ENCODE assay signal across 18 cellular contexts in genomic region chr19:3547767-3548282, GRCh38. TPM values are rescaled to one million over a fixed set of nuclear protein-coding genes. Genes with fewer than 3 reads are reported as not detected.
DNase-seq lines count a peak whose midpoint lies in the region; ATAC-seq and TF ChIP-seq lines count a peak whose summit lies in the region.
"Had no signal": no experiment of that assay in that cellular context is flagged by ENCODE, and none has a peak within 500 bp of the region (broad histone marks: within the 10 kb centered on the region; RNA-seq: fewer than 3 reads in every experiment).

No MANE protein-coding gene starts in this region.

- H3K27me3 ChIP-seq in DOHH2 (ENCODE audit: control insufficient read depth, low read length) = no peaks in the 10 kb centered on the region
- H3K27me3 ChIP-seq in Panc1 (ENCODE audit: control insufficient read depth, insufficient read depth, low read length) = no peaks in the 10 kb centered on the region
- H3K27me3 ChIP-seq in layer of hippocampus (ENCODE audit: control insufficient read depth, insufficient read depth, low read length) = no peaks in the 10 kb centered on the region
- H3K27me3 ChIP-seq in suprapubic skin = no peaks in the 10 kb centered on the region

- H3K4me2 ChIP-seq in DOHH2 (ENCODE audit: low read length) = no peak overlapping the region
- H3K4me2 ChIP-seq: SK-N-SH had no signal

- H3K9me3 ChIP-seq in DOHH2 (ENCODE audit: control insufficient read depth, insufficient read depth, low read length) = no peaks in the 10 kb centered on the region
- no peaks in the 10 kb centered on the region for H3K9me3 ChIP-seq in Panc1 (ENCODE audit: control insufficient read depth, insufficient read depth, low read depth, low read length)
- no peaks in the 10 kb centered on the region for H3K9me3 ChIP-seq in suprapubic skin
- H3K9me3 ChIP-seq: SK-N-SH had no signal

- in situ Hi-C loops in Panc1 (cut with HindIII; ENCODE audit: low pct_unique_long_range_greater_than_20kb, low sequenced_read_pairs) (no loop called here), G401 (cut with HindIII; ENCODE audit: low sequenced_read_pairs) (no loop called here)

- peaks cover 8% of the 10 kb centered on the region; the same call in 1 of the 2 replicates for H4K20me1 ChIP-seq in DOHH2 (ENCODE audit: control insufficient read depth, insufficient read depth, low read depth, low read length)

- peaks cover 20% of the 10 kb centered on the region for H3K79me2 ChIP-seq in DOHH2 (ENCODE audit: control insufficient read depth, low read length)

- peaks cover 6% of the 10 kb centered on the region for H3F3A ChIP-seq in DOHH2 (ENCODE audit: control insufficient read depth, insufficient read depth)

- DNase-seq in Panc1 (ENCODE audit: low read depth, low spot score) = no peak
- DNase-seq in suprapubic skin (ENCODE audit: low spot score in 2 of 2) = no peak
- no peak for DNase-seq in G401 (ENCODE audit: low spot score)
- no peak for DNase-seq in NCI-H82 treated with DMSO at 0.1 percent for 48 hours (lab: John Stamatoyannopoulos, UW; ENCODE audit: unreplicated experiment)
- no peak for DNase-seq in activated effector memory CD4-positive, alpha-beta T cell treated with Interleukin-2 at 50 U/mL for 16 hours
- DNase-seq: CD8-positive, alpha-beta memory T cell; NCI-H1048; NCI-H2107; NCI-H226; NCI-H526; NK-92 treated with Interleukin-12 subunit alpha and Interleukin-12 subunit beta, amount 100 ng/mL, for 24 hours; Right ventricle myocardium superior had no signal

- no peaks in the 10 kb centered on the region for H3K9me2 ChIP-seq in DOHH2 (replicated peaks; ENCODE audit: control insufficient read depth, low read length)
- H3K9me2 ChIP-seq: SK-N-SH had no signal

- peaks cover 8% of the 10 kb centered on the region for H3K4me1 ChIP-seq in DOHH2 (ENCODE audit: control insufficient read depth, low read length)
- no peaks in the 10 kb centered on the region for H3K4me1 ChIP-seq in Panc1 (ENCODE audit: control insufficient read depth, insufficient read depth, low read length)
- peaks cover 13% of the 10 kb centered on the region for H3K4me1 ChIP-seq in suprapubic skin

- H3K36me3 ChIP-seq in DOHH2 (ENCODE audit: control insufficient read depth, low read length) (peaks cover 56% of the 10 kb centered on the region), Panc1 (ENCODE audit: control insufficient read depth, insufficient read depth, low read length) (0 out of 2 replicates have a peak, but pooled peaks cover 3% of the 10 kb centered on the region), suprapubic skin (peaks cover 16% of the 10 kb centered on the region)

- TF ChIP-seq EP300 in suprapubic skin (IDR thresholded peaks at IDR 0.05) = no peak

- no peak overlapping the region for H3K4me3 ChIP-seq in DOHH2 (ENCODE audit: low read length)
- H3K4me3 ChIP-seq in Panc1 (ENCODE audit: low read depth in 2 of 2, low read length in 2 of 2) = no peak overlapping the region
- H3K4me3 ChIP-seq in suprapubic skin = no peak overlapping the region

- 86% methylated on average over 8 of the region's 36 CpGs for WGBS in suprapubic skin

- BruUV-seq in Panc1 (replicated peaks; lab: Mats Ljungman, UMichigan) = no TSS peak

- CTCF ChIA-PET in Panc1 (lab: Charles Lee) = no interaction called here

- TF ChIP-seq POLR2A in suprapubic skin (IDR thresholded peaks at IDR 0.05) = no peak

- no peak for ATAC-seq in Panc1

- no peak overlapping the region for H3K27ac ChIP-seq in 22Rv1
- no peak overlapping the region for H3K27ac ChIP-seq in DOHH2 (ENCODE audit: low read depth, low read length)
- H3K27ac ChIP-seq in Panc1 (ENCODE audit: low read length) = no peak overlapping the region
- H3K27ac ChIP-seq in layer of hippocampus (ENCODE audit: low read depth, low read length) = peak overlapping the region; percentile 57
- no peak overlapping the region for H3K27ac ChIP-seq in suprapubic skin

- intact Hi-C loops in Panc1 (cut with micrococcal nuclease; ENCODE audit: unreplicated experiment) = no loop called here

- POLR2A ChIA-PET in Panc1 (lab: Charles Lee) = no interaction called here

- TF ChIP-seq CTCF in 22Rv1 (IDR thresholded peaks at IDR 0.05) (peak; percentile 50), DOHH2 (IDR thresholded peaks at IDR 0.05; ENCODE audit: low read depth, low read length, poor library complexity, severe bottlenecking) (peak; percentile 29), Panc1 (IDR thresholded peaks at IDR 0.05) (peak; percentile 48; the same call in 1 of the 2 replicates), suprapubic skin (IDR thresholded peaks at IDR 0.05) (no peak)

RNA-seq across cellular contexts. Expression of gene TEKTIP1, which starts 8.9 kb away (rescaled TPM):
- not detected for total RNA-seq in Panc1 (2021; ENCODE audit: unreplicated experiment)
- polyA plus RNA-seq in Panc1 (2012; ENCODE audit: insufficient read length) = 8.4 TPM
- 1 to 10 TPM in 2 of 4 donors, not detected in 2; 2.4 to 5.2 TPM for total RNA-seq in suprapubic skin
- not detected in 2 replicates for total RNA-seq in G401 (2014; rRNA removed; shearing (Covaris generic))
- total RNA-seq: H7, HT1080 had no signal

RNA-seq across cellular contexts. Expression of gene MFSD12, which starts 9.6 kb away (rescaled TPM):
- total RNA-seq in Panc1 (2021; ENCODE audit: unreplicated experiment) (98.8 TPM), suprapubic skin (100 to 1,000 TPM in 2 of 4 donors, 10 to 100 TPM in 2; 60.4 to 206 (median 119) TPM)
- 140 TPM for polyA plus RNA-seq in Panc1 (2012; ENCODE audit: insufficient read length)
- total RNA-seq in G401 (2014; rRNA removed; shearing (Covaris generic)) = 128 and 151 TPM in 2 replicates

RNA-seq across cellular contexts. Expression of gene HMG20B, which starts 24.9 kb away (rescaled TPM):
- total RNA-seq in Panc1 (2021; ENCODE audit: unreplicated experiment) (74.7 TPM), suprapubic skin (100 to 1,000 TPM in 3 of 4 donors, 10 to 100 TPM in 1; 87.9 to 135 (median 118) TPM)
- polyA plus RNA-seq in Panc1 (2012; ENCODE audit: insufficient read length) = 113 TPM
- total RNA-seq in G401 (2014; rRNA removed; shearing (Covaris generic)) = 131 and 174 TPM in 2 replicates

RNA-seq across cellular contexts. Expression of gene GIPC3, which starts 37.5 kb away (rescaled TPM):
- total RNA-seq in Panc1 (2021; ENCODE audit: unreplicated experiment) = 0.92 TPM
- 1.3 TPM for polyA plus RNA-seq in Panc1 (2012; ENCODE audit: insufficient read length)
- total RNA-seq in suprapubic skin = under 1 TPM; 0.19 to 0.89 (median 0.37) TPM
- not detected in 2 replicates for total RNA-seq in G401 (2014; rRNA removed; shearing (Covaris generic))

RNA-seq across cellular contexts. Expression of gene FZR1, which starts 41.7 kb away (rescaled TPM):
- total RNA-seq in Panc1 (2021; ENCODE audit: unreplicated experiment) (48.7 TPM), suprapubic skin (10 to 100 TPM; 45.1 to 51.1 (median 47.9) TPM)
- 50.4 TPM for polyA plus RNA-seq in Panc1 (2012; ENCODE audit: insufficient read length)
- total RNA-seq in G401 (2014; rRNA removed; shearing (Covaris generic)) = 76.0 and 81.3 TPM in 2 replicates

Comparison
In these comparisons a context has a peak if more than half of its experiments do, and no peak if none do; other contexts are left out.
1. CTCF ChIP-seq: peak in 22Rv1 (single experiment), DOHH2 (single experiment) and Panc1 (single experiment); none in suprapubic skin (0 of 2).